In the genomic region with DNA sequence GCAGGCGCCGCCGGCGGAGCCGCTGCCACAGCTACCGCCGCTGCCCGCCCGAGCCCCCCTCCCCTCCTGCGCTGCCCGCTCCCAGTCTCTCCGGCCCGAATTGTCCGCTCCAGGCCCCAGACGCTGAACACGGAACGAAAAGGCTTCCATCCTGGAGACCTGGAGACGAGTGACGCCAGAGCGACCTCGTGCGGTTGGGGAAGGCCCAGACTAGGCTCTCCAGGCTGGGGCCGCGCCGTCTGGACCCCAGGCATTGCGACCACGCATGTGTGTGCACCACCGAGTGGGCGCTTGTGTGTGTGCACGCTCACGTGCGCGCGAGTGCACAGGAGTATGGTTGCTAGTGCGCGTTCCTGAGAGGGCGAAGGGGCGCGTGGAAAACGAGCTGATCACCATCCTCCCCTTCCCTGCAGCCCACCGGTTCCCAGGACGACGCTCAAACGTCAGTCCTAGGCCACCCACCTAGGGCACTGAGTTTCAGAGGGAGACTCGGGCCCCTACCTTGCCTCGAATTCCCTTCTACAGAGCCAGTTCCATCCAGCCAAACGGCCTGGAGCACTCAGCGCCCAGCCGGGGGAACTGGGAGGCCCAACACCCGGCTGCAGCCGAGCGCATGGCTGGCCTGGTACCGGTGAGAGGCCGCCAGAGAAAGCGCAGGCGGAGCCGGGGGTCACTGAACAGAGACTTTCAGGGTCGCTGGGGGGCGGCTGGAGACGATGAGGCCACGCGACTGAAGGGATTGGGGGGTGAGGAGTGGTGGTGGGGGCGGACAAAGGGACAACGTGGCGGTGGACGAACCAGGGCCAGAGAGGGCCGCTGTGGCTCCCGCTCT, we compare ENCODE assay signal across 9 cellular contexts. TPM values are rescaled to one million over a fixed set of nuclear protein-coding genes. Genes with fewer than 3 reads are reported as not detected.
DNase-seq lines count a peak whose midpoint lies in the region; ATAC-seq and TF ChIP-seq lines count a peak whose summit lies in the region.
"Had no signal": no experiment of that assay in that cellular context is flagged by ENCODE, and none has a peak within 500 bp of the region (broad histone marks: within the 10 kb centered on the region; RNA-seq: fewer than 3 reads in every experiment).

No MANE protein-coding gene starts in this region.

- H3K79me2 ChIP-seq in neural cell (replicated peaks; ENCODE audit: insufficient read depth, low read length): no peaks in the 10 kb centered on the region

- H2AFZ ChIP-seq in neural cell (ENCODE audit: low read depth, low read length): no peak overlapping the region

- no peaks in the 10 kb centered on the region for H3K9me3 ChIP-seq in neural cell (ENCODE audit: low read length)

- no peak overlapping the region for H3K9ac ChIP-seq in neural cell (ENCODE audit: low read length)

- H3K4me3 ChIP-seq in choroid plexus epithelial cell (ENCODE audit: low read depth, low read length) (no peak overlapping the region), neural cell (ENCODE audit: low read length) (peak overlapping the region; percentile 43)

- no peaks in the 10 kb centered on the region for H3K36me3 ChIP-seq in neural cell (ENCODE audit: insufficient read depth, low read length)

- no peaks in the 10 kb centered on the region for H3F3A ChIP-seq in neural cell (ENCODE audit: insufficient read depth, low read length, poor library complexity, severe bottlenecking)

- no peaks in the 10 kb centered on the region for H3K9me2 ChIP-seq in neural cell (ENCODE audit: insufficient read depth, low read length)

- H3K27me3 ChIP-seq in neural cell (ENCODE audit: insufficient read depth, low read depth, low read length): peaks cover 100% of the 10 kb centered on the region

- no peaks in the 10 kb centered on the region for H4K20me1 ChIP-seq in neural cell (ENCODE audit: insufficient read depth)

- no peak overlapping the region for H3K27ac ChIP-seq in neural cell (ENCODE audit: low read length)

- TF ChIP-seq CTCF in choroid plexus epithelial cell (conservative IDR thresholded peaks at IDR 0.05; ENCODE audit: low read depth, low read length): peak; percentile 25
- TF ChIP-seq CTCF in neural cell (IDR thresholded peaks at IDR 0.05; ENCODE audit: poor library complexity, severe bottlenecking): peak; percentile 67

- ATAC-seq in GM19328 (IDR thresholded peaks at IDR 0.05; ENCODE audit: unreplicated experiment): no peak
- no peak for ATAC-seq in HG03175 (IDR thresholded peaks at IDR 0.05; ENCODE audit: unreplicated experiment)
- ATAC-seq in HG02970 (IDR thresholded peaks at IDR 0.05; ENCODE audit: low FRiP score, unreplicated experiment): no peak

- H3K4me2 ChIP-seq in neural cell (ENCODE audit: low read length): no peak overlapping the region

- TF ChIP-seq RAD21 in neural cell (conservative IDR thresholded peaks at IDR 0.05): peak; percentile 48

- TF ChIP-seq EP300 in neural cell (conservative IDR thresholded peaks at IDR 0.05; ENCODE audit: poor library complexity, severe bottlenecking): no peak

- DNase-seq in EH (ENCODE audit: low read depth): peak; percentile 37
- peak; percentile 55 for DNase-seq in NCI-H1092 treated with DMSO at 0.1 percent for 48 hours (lab: John Stamatoyannopoulos, UW)
- peak; percentile 41 for DNase-seq in choroid plexus epithelial cell (ENCODE audit: low read depth)
- no peak for DNase-seq in NCI-H2029 treated with DMSO at 0.1 percent for 48 hours (lab: John Stamatoyannopoulos, UW)
- DNase-seq: stimulated activated CD4-positive, alpha-beta T cell treated with anti-CD3 and anti-CD28 coated beads, Interleukin-4, amount 100 ng/mL, for 1 hour had no signal

TF ChIP-seq in neural cell, 6 proteins besides CTCF, POLR2A, EP300 and RAD21:
- peak; percentile 48 for TF ChIP-seq POLR2AphosphoS5 (IDR thresholded peaks at IDR 0.05)
- TF ChIP-seq SMC3 (conservative IDR thresholded peaks at IDR 0.05; ENCODE audit: poor library complexity): peak; percentile 67
- no peak for TF ChIP-seq TAF1 (IDR thresholded peaks at IDR 0.05; ENCODE audit: low read depth)
- peak; percentile 61 for TF ChIP-seq EZH2 (IDR thresholded peaks at IDR 0.05; ENCODE audit: borderline replicate concordance, insufficient read depth, low read length, poor library complexity, severe bottlenecking)
TF ChIP-seq in neural cell: peak in this region for 3.

RNA-seq across cellular contexts. Expression of a gene that starts 11.6 kb away (rescaled TPM):
- polyA plus RNA-seq in neural cell: 0.08 TPM in 1 of 2 replicates, not detected in the other
- not detected in 2 replicates for polyA minus RNA-seq in neural cell
